In the genomic region with DNA sequence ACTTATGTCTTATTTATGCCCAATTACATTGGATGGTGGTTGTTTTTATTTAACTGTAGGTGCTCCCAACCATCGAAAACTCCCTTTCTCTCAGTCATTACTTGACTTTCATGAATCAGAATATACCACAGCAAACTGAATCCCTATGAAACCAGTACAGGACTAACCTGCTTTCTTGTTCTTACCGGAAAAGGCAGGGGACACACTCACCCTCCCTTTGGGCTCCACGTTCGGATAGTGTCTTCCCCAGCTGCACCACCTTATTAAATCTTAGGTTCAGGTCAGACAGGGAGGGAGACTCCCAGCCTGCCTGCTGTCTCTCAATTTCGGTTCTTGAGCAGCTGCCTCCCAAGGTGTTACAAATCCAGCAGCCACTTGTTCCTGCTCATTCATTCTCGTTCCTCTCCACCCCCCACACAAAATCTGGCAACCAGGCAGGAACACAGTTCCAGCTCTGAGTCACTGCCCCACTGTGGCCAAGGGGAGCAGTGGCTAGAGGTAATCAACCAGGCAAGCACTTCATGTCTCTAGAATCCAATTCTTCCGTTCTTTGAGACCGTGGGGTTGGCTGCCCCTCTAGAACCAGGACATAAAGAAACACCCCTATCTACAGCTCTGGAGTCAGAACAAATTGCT, we compare ENCODE assay signal across 1 cellular context.
TF ChIP-seq lines count a peak whose summit lies in the region.

No MANE protein-coding gene starts in this region.

TF ChIP-seq in GM12878, 131 proteins besides CTCF, POLR2A, EP300 and RAD21 (continued from another document):
- TF ChIP-seq SREBF1 (IDR thresholded peaks at IDR 0.05; ENCODE audit: low read length): no peak
- TF ChIP-seq KLF5 (IDR thresholded peaks at IDR 0.05; ENCODE audit: partially characterized antibody): no peak
- no peak for TF ChIP-seq ZSCAN29 (IDR thresholded peaks at IDR 0.05)
